ENCODE assay signal across 23 cellular contexts in genomic region chrX:109274806-109275205, GRCh38.
"Had no signal": no experiment of that assay in that cellular context is flagged by ENCODE, and none has a peak within 500 bp of the region (broad histone marks: within the 10 kb centered on the region; RNA-seq: fewer than 3 reads in every experiment).

No MANE protein-coding gene starts in this region.

- FAIRE-seq: keratinocyte had no signal

- H3K4me3 ChIP-seq: dorsolateral prefrontal cortex, gastrocnemius medialis, lower lobe of right lung, psoas muscle, sigmoid colon, stomach, tibial artery had no signal

- H3K36me3 ChIP-seq: gastrocnemius medialis, lower lobe of right lung, sigmoid colon, stomach, tibial artery had no signal

- H3K4me1 ChIP-seq: gastrocnemius medialis, lower lobe of right lung, psoas muscle, sigmoid colon, stomach, tibial artery had no signal

- ATAC-seq: esophagus mucosa; gastrocnemius medialis; left ventricle myocardium superior; lower lobe of right lung; naive thymus-derived CD8-positive, alpha-beta T cell; psoas muscle; right cardiac atrium; stimulated activated effector memory CD8-positive, alpha-beta T cell treated with anti-CD3 and anti-CD28 coated beads, Interleukin-12 subunit alpha, Interleukin-12 subunit beta, amount 100 ng/mL, for 72 hours had no signal

- H3K9me3 ChIP-seq: gastrocnemius medialis, lower lobe of right lung, psoas muscle, sigmoid colon, stomach, tibial artery had no signal

- H3K27me3 ChIP-seq: sigmoid colon, tibial artery had no signal

- H3K27ac ChIP-seq: dorsolateral prefrontal cortex, epithelial cell of prostate, gastrocnemius medialis, lower lobe of right lung, psoas muscle, sigmoid colon, stomach, tibial artery had no signal

- DNase-seq: dorsolateral prefrontal cortex; effector CD4-positive, alpha-beta T cell; foreskin fibroblast; gastrocnemius medialis; head of caudate nucleus; left ventricle myocardium superior; lower lobe of right lung; naive thymus-derived CD8-positive, alpha-beta T cell; nephron progenitor cell; nucleus accumbens; posterior cingulate gyrus; psoas muscle; right cardiac atrium; sigmoid colon; stimulated activated CD4-positive, alpha-beta T cell treated with anti-CD3 and anti-CD28 coated beads, Interleukin-2, amount 100 ng/mL, for 24 hours; stimulated activated CD4-positive, alpha-beta T cell treated with anti-CD3 and anti-CD28 coated beads, Interleukin-4, amount 100 ng/mL, for 24 hours; stimulated activated naive CD4-positive, alpha-beta T cell treated with Interleukin-2 at 50 U/mL for 16 hours; stomach; tibial artery had no signal
